Comparison of ENCODE assay signal across 27 cellular contexts in genomic region chr21:44405091-44405947, GRCh38. TPM values are rescaled to one million over a fixed set of nuclear protein-coding genes. Genes with fewer than 3 reads are reported as not detected.
"Had no signal": no experiment of that assay in that cellular context is flagged by ENCODE, and none has a peak within 500 bp of the region (broad histone marks: within the 10 kb centered on the region; RNA-seq: fewer than 3 reads in every experiment).

No MANE protein-coding gene starts in this region.

- H3K4me1 Mint-ChIP-seq: activated naive CD8-positive, alpha-beta T cell treated with anti-CD3 and anti-CD28 coated beads, Interleukin-2, amount 10 ng/mL, durations not matched to agents 7 days and 5 days; WTC11 had no signal

- DNase-seq: activated CD4-positive, alpha-beta memory T cell treated with anti-CD3 and anti-CD28 coated beads for 36 hours; activated CD4-positive, alpha-beta T cell treated with anti-CD3 and anti-CD28 coated beads for 1 hour; activated CD4-positive, alpha-beta T cell treated with anti-CD3 and anti-CD28 coated beads, Interleukin-2, amount 10 ng/mL, durations not matched to agents 7 days and 5 days; activated naive CD4-positive, alpha-beta T cell treated with anti-CD3 and anti-CD28 coated beads, Interleukin-2, amount 50 U/mL, for 16 hours; activated naive CD8-positive, alpha-beta T cell treated with anti-CD3 and anti-CD28 coated beads, Interleukin-2, amount 10 ng/mL, durations not matched to agents 7 days and 5 days; anterior cingulate cortex; caudate nucleus; Karpas-422; MM.1S; NCI-H1105; NCI-H1436; NCI-H1694 treated with DMSO at 0.1 percent for 48 hours; NCI-H2029 treated with DMSO at 0.1 percent for 48 hours; NCI-H345; NCI-H510A; NCI-H526 treated with DMSO at 0.1 percent for 48 hours; NCI-H82; OCI-M1; Right ventricle myocardium superior; RPMI8226; T-helper 17 cell; T-helper 9 cell had no signal

- H3K36me3 Mint-ChIP-seq: activated CD4-positive, alpha-beta memory T cell treated with anti-CD3 and anti-CD28 coated beads for 36 hours had no signal

- H3K4me3 Mint-ChIP-seq: activated CD4-positive, alpha-beta memory T cell treated with anti-CD3 and anti-CD28 coated beads for 36 hours; activated CD4-positive, alpha-beta T cell treated with anti-CD3 and anti-CD28 coated beads, Interleukin-2, amount 10 ng/mL, durations not matched to agents 7 days and 5 days; activated naive CD8-positive, alpha-beta T cell treated with anti-CD3 and anti-CD28 coated beads, Interleukin-2, amount 10 ng/mL, durations not matched to agents 7 days and 5 days; T-helper 17 cell; WTC11 had no signal

- H3K27me3 Mint-ChIP-seq: activated CD4-positive, alpha-beta memory T cell treated with anti-CD3 and anti-CD28 coated beads for 36 hours; activated CD4-positive, alpha-beta T cell treated with anti-CD3 and anti-CD28 coated beads, Interleukin-2, amount 10 ng/mL, durations not matched to agents 7 days and 5 days; activated naive CD8-positive, alpha-beta T cell treated with anti-CD3 and anti-CD28 coated beads, Interleukin-2, amount 10 ng/mL, durations not matched to agents 7 days and 5 days; T-helper 17 cell had no signal

- H3K27ac Mint-ChIP-seq: activated CD4-positive, alpha-beta memory T cell treated with anti-CD3 and anti-CD28 coated beads for 36 hours; activated CD4-positive, alpha-beta T cell treated with anti-CD3 and anti-CD28 coated beads, Interleukin-2, amount 10 ng/mL, durations not matched to agents 7 days and 5 days; T-helper 17 cell; WTC11 had no signal

- H3K9me3 ChIP-seq: adrenal gland, SJCRH30 had no signal

- H3K4me3 ChIP-seq: adrenal gland, K562, SJCRH30 had no signal

- H3K36me3 ChIP-seq: adrenal gland, SJCRH30 had no signal

- H3K4me1 ChIP-seq: adrenal gland had no signal

- H3K27ac ChIP-seq: adrenal gland had no signal

- H3K27me3 ChIP-seq: adrenal gland, SJCRH30 had no signal

- ATAC-seq: K562, Panc1, T-helper 17 cell, WTC11 had no signal

RNA-seq across cellular contexts. Expression of gene LRRC3, which starts 50.0 kb away (rescaled TPM):
- total RNA-seq: SJCRH30 had no signal
